Comparison of ENCODE assay signal across 22 cellular contexts in the genomic region with DNA sequence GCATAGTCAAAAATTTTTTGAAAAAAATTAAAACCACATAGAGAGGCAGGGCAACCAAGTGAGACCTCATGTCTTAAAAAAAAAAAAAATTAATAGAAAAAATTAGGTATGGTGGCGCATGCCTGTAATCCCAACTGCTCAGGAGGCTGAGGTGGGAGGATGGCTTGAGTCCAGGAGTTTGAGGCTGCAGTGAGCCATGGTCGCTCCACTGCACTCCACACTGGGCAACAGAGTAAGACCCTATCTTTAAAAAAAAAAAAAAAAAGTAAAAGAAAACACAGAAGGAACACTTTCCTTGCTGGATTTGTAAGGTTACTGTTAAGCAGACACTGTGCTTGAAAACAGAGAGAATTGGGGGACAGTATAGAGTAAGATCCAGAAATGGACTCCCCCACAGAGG. TPM values are rescaled to one million over a fixed set of nuclear protein-coding genes. Genes with fewer than 3 reads are reported as not detected.
DNase-seq lines count a peak whose midpoint lies in the region; ATAC-seq and TF ChIP-seq lines count a peak whose summit lies in the region.
"Had no signal": no experiment of that assay in that cellular context is flagged by ENCODE, and none has a peak within 500 bp of the region (broad histone marks: within the 10 kb centered on the region; RNA-seq: fewer than 3 reads in every experiment).

No MANE protein-coding gene starts in this region.

- H3K4ac ChIP-seq in H9 (ENCODE audit: low read depth, low read length): no peak overlapping the region

- CTCF ChIA-PET in WTC11 (lab: Charles Lee): no interaction called here

- H3K27ac ChIP-seq in right atrium auricular region (no peak overlapping the region), left ventricle myocardium inferior (replicated peaks) (no peak overlapping the region), H9 (ENCODE audit: insufficient read length, low read depth, low read length) (no peak overlapping the region)
- H3K27ac ChIP-seq: A549; BLaER1 treated with 17β-estradiol and CSF1 and Interleukin-3, amounts not matched to agents 10 nM and 100 nM had no signal

- no peak overlapping the region for H3K56ac ChIP-seq in H9 (ENCODE audit: insufficient read length, low read depth, low read length)

- H3K79me1 ChIP-seq in H9 (ENCODE audit: insufficient read depth, low read depth, low read length, poor library complexity, severe bottlenecking): no peaks in the 10 kb centered on the region

- no peak overlapping the region for H3K23ac ChIP-seq in H9 (ENCODE audit: insufficient read length, low read depth, low read length)

- H3K4me2 ChIP-seq in H9 (ENCODE audit: insufficient read depth, insufficient read length, low read length): no peak overlapping the region
- H3K4me2 ChIP-seq: A549, GM23338 had no signal

- H3K4me3 Mint-ChIP-seq in WTC11 (no peak overlapping the region), H9 (no peak overlapping the region)
- H3K4me3 Mint-ChIP-seq in stimulated activated memory B cell treated with anti-CD40 and anti-IgM and Interleukin-4, amounts not matched to agents 10 μg/mL and 1 μg/mL and 100 μg/mL, for 72 hours: no peak overlapping the region
- H3K4me3 Mint-ChIP-seq: CD14-positive monocyte; CD4-positive, alpha-beta T cell; CD8-positive, alpha-beta memory T cell; GM23338 had no signal

- no peak overlapping the region for H3K14ac ChIP-seq in H9 (ENCODE audit: insufficient read depth, low read length)

- H3K36me3 Mint-ChIP-seq in WTC11: peaks cover 9% of the 10 kb centered on the region
- H3K36me3 Mint-ChIP-seq in stimulated activated memory B cell treated with anti-CD40 and anti-IgM and Interleukin-4, amounts not matched to agents 10 μg/mL and 1 μg/mL and 100 μg/mL, for 72 hours: peaks cover 69% of the 10 kb centered on the region
- H3K36me3 Mint-ChIP-seq in H9 (ENCODE audit: insufficient read depth in 1 of 3, low read depth in 3 of 3): 0 out of 7 replicates have a peak, but pooled peaks cover 0 to 4% (median 0%) of the 10 kb centered on the region in 3 experiments

- H3K23me2 ChIP-seq in H9 (ENCODE audit: insufficient read length, low read depth, low read length, poor library complexity, severe bottlenecking): peaks cover 2% of the 10 kb centered on the region

- no peak overlapping the region for H2BK5ac ChIP-seq in H9 (ENCODE audit: insufficient read length, low read length)

- no peak overlapping the region for H3K27ac Mint-ChIP-seq in WTC11
- H3K27ac Mint-ChIP-seq in stimulated activated memory B cell treated with anti-CD40 and anti-IgM and Interleukin-4, amounts not matched to agents 10 μg/mL and 1 μg/mL and 100 μg/mL, for 72 hours: peak overlapping the region; percentile 89
- H3K27ac Mint-ChIP-seq in H9: no peak overlapping the region
- H3K27ac Mint-ChIP-seq: CD4-positive, alpha-beta T cell; GM23338 had no signal

- H3K9ac ChIP-seq in H9 (ENCODE audit: extremely low read depth, insufficient read length, low read length): no peak overlapping the region
- H3K9ac ChIP-seq: BLaER1 treated with 17β-estradiol and CSF1 and Interleukin-3, amounts not matched to agents 10 nM and 100 nM had no signal

- H3K18ac ChIP-seq in H9 (ENCODE audit: insufficient read length, low read depth, low read length): no peak overlapping the region

- no peaks in the 10 kb centered on the region for H4K20me1 ChIP-seq in H9 (ENCODE audit: control insufficient read depth, insufficient read depth, insufficient read length)

- H3K27me3 Mint-ChIP-seq in WTC11 (ENCODE audit: low read depth): no peaks in the 10 kb centered on the region
- H3K27me3 Mint-ChIP-seq in stimulated activated memory B cell treated with anti-CD40 and anti-IgM and Interleukin-4, amounts not matched to agents 10 μg/mL and 1 μg/mL and 100 μg/mL, for 72 hours: no peaks in the 10 kb centered on the region
- H3K27me3 Mint-ChIP-seq in H9 (ENCODE audit: low read depth): no peaks in the 10 kb centered on the region
- H3K27me3 Mint-ChIP-seq: CD4-positive, alpha-beta T cell; CD8-positive, alpha-beta memory T cell had no signal

- H3K27me3 ChIP-seq in right atrium auricular region (no peaks in the 10 kb centered on the region), left ventricle myocardium inferior (ENCODE audit: low read depth) (peaks cover 34% of the 10 kb centered on the region), H9 (ENCODE audit: insufficient read depth, low read length) (no peaks in the 10 kb centered on the region)
- H3K27me3 ChIP-seq: BLaER1 treated with 17β-estradiol and CSF1 and Interleukin-3, amounts not matched to agents 10 nM and 100 nM had no signal

- no peak overlapping the region for H2BK120ac ChIP-seq in H9 (ENCODE audit: low read depth, low read length, poor library complexity, severe bottlenecking)

- no peaks in the 10 kb centered on the region for H3K9me3 ChIP-seq in right atrium auricular region
- H3K9me3 ChIP-seq in left ventricle myocardium inferior (replicated peaks): peaks cover 10% of the 10 kb centered on the region
- no peaks in the 10 kb centered on the region for H3K9me3 ChIP-seq in H9 (ENCODE audit: control insufficient read depth, low read depth, low read length)
- H3K9me3 ChIP-seq: BE2C, HAP-1 had no signal

- no peak overlapping the region for H4K5ac ChIP-seq in H9 (ENCODE audit: insufficient read length, low read depth, low read length)

- no peak overlapping the region for H2BK12ac ChIP-seq in H9 (ENCODE audit: insufficient read length, low read depth, low read length)

- no peak for ATAC-seq in WTC11
- no peak for ATAC-seq in stimulated activated memory B cell treated with anti-CD40 and anti-IgM and Interleukin-4, amounts not matched to agents 10 μg/mL and 1 μg/mL and 100 μg/mL, for 72 hours
- ATAC-seq: A549, GM12878, GM23338 had no signal

- H4K8ac ChIP-seq in H9 (replicated peaks; ENCODE audit: insufficient read length, low read depth, low read length): no peak overlapping the region

- H2BK15ac ChIP-seq in H9 (ENCODE audit: low read depth, low read length): no peak overlapping the region

- H3K4me1 ChIP-seq in right atrium auricular region (peaks cover 0 to 10% of the 10 kb centered on the region in 2 donors), left ventricle myocardium inferior (peaks cover 14% of the 10 kb centered on the region), H9 (ENCODE audit: insufficient read depth, low read length) (peaks cover 2% of the 10 kb centered on the region; the same call in 1 of the 2 replicates)
- H3K4me1 ChIP-seq: A549, BE2C, HAP-1 had no signal

- H2BK20ac ChIP-seq in H9 (ENCODE audit: low read depth, low read length, poor library complexity, severe bottlenecking): no peak overlapping the region

- POLR2A ChIA-PET in WTC11 (lab: Charles Lee): no interaction called here

- H3T11ph ChIP-seq in H9 (ENCODE audit: low read length): no peak overlapping the region

- DNase-seq in right atrium auricular region (ENCODE audit: low spot score): peak; percentile 46
- no peak for DNase-seq in left ventricle myocardium inferior
- no peak for DNase-seq in WTC11 (ENCODE audit: low spot score)
- no peak for DNase-seq in iPS-NIHi7 (ENCODE audit: extremely low spot score)
- no peak for DNase-seq in H9
- DNase-seq: 8988T; ACHN; AML-193; BE2C; CD4-positive, alpha-beta T cell; CD8-positive, alpha-beta memory T cell; DMS 273 treated with DMSO at 0.1 percent for 48 hours; DMS79; EL; GDM1 had no signal

- no peak overlapping the region for H2AK5ac ChIP-seq in H9 (ENCODE audit: insufficient read length, low read length)

- H4K91ac ChIP-seq in H9 (ENCODE audit: insufficient read length, low read depth, low read length): no peak overlapping the region

- intact Hi-C loops in left ventricle myocardium inferior (cut with micrococcal nuclease): no loop called here

- WGBS in H9 (ENCODE audit: extremely low coverage, insufficient read length, low lambda C conversion rate): no CpG with 5 or more reads among the region's 2 CpGs

- TF ChIP-seq CTCF in right atrium auricular region (IDR thresholded peaks at IDR 0.05): no peak
- no peak for TF ChIP-seq CTCF in left ventricle myocardium inferior (IDR thresholded peaks at IDR 0.05; ENCODE audit: borderline replicate concordance)
- TF ChIP-seq CTCF in WTC11 (IDR thresholded peaks at IDR 0.05): no peak
- no peak for TF ChIP-seq CTCF in H9 (conservative IDR thresholded peaks at IDR 0.05)

- no peak overlapping the region for H2AFZ ChIP-seq in H9 (ENCODE audit: low read length)
- H2AFZ ChIP-seq: GM23338 had no signal

- H3K9me3 Mint-ChIP-seq in WTC11 (peaks cover 12% of the 10 kb centered on the region), H9 (peaks cover 3 to 7% of the 10 kb centered on the region in 2 experiments; a peak in 2 of 5 replicates)
- H3K9me3 Mint-ChIP-seq in stimulated activated memory B cell treated with anti-CD40 and anti-IgM and Interleukin-4, amounts not matched to agents 10 μg/mL and 1 μg/mL and 100 μg/mL, for 72 hours: peaks cover 8% of the 10 kb centered on the region
- H3K9me3 Mint-ChIP-seq: CD4-positive, alpha-beta T cell; CD8-positive, alpha-beta memory T cell had no signal

- H3K36me3 ChIP-seq in right atrium auricular region: no peaks in the 10 kb centered on the region
- H3K36me3 ChIP-seq in left ventricle myocardium inferior: no peaks in the 10 kb centered on the region
- H3K36me3 ChIP-seq: BE2C, HAP-1 had no signal

- no peak overlapping the region for H3K4me3 ChIP-seq in right atrium auricular region
- H3K4me3 ChIP-seq in left ventricle myocardium inferior: no peak overlapping the region
- H3K4me3 ChIP-seq: A549; BLaER1 treated with 17β-estradiol and CSF1 and Interleukin-3, amounts not matched to agents 10 nM and 100 nM; GM12878; GM23338; HAP-1 had no signal

- no peaks in the 10 kb centered on the region for H3K79me2 ChIP-seq in H9 (ENCODE audit: insufficient read depth, low read length)

- H3K4me1 Mint-ChIP-seq in WTC11: peaks cover 32% of the 10 kb centered on the region
- peaks cover 57% of the 10 kb centered on the region for H3K4me1 Mint-ChIP-seq in stimulated activated memory B cell treated with anti-CD40 and anti-IgM and Interleukin-4, amounts not matched to agents 10 μg/mL and 1 μg/mL and 100 μg/mL, for 72 hours
- peaks cover 27 to 28% of the 10 kb centered on the region in 2 experiments for H3K4me1 Mint-ChIP-seq in H9

RNA-seq across cellular contexts. Expression of gene ALOX5, which starts 58.1 kb away (rescaled TPM):
- 10 to 100 TPM in 1 of 2 donors, 1 to 10 TPM in 1; 6.3 to 16.0 TPM for total RNA-seq in right atrium auricular region
- total RNA-seq in left ventricle myocardium inferior: 3.2 TPM
- 3.4 to 4.9 TPM (median 4.4 TPM) in 3 replicates for total RNA-seq in WTC11 (2021)
- total RNA-seq in H9 (2021): 3.2 and 3.7 TPM in 2 replicates
